ENCODE assay signal across 1 cellular context in the genomic region with DNA sequence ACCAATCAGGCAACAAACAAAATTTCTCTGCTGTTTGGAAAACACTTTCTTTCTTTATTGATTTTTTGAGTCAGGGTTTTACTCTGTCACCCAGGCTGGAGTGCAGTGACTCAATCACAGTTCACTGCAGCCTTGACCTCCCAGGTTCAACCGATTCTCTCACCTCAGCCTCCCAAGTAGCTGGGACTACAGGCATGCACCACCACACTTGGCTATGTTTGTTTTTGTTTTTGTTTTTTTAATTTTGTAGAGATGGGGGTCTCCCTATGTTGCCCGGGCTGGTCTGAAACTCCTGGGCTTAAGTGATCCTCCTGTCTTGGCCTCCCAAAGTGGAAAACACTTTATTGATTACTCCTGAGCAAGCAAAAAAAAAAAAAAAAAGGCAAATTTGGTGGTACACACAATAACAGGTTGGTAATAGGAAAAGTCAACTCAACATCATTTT.
TF ChIP-seq lines count a peak whose summit lies in the region.

No MANE protein-coding gene starts in this region.

TF ChIP-seq in HepG2, 621 proteins besides CTCF, POLR2A, EP300 and RAD21 (continued from another document and continues in another):
- TF ChIP-seq ESRRA (CRISPR knock-in tag; IDR thresholded peaks at IDR 0.05; ENCODE audit: low read depth) (0 out of 2 replicates have a peak, but pooled peaks have one; percentile 59), CEBPB (IDR thresholded peaks at IDR 0.05; ENCODE audit: borderline replicate concordance, low read depth, low read length) (peak; percentile 48; the same call in 1 of the 2 replicates), ZFP36L2 (CRISPR knock-in tag; IDR thresholded peaks at IDR 0.05) (no peak), CCAR2 (optimal IDR thresholded peaks at IDR 0.05; ENCODE audit: low read depth, low read length) (no peak), GTF3A (CRISPR knock-in tag; conservative IDR thresholded peaks at IDR 0.05) (no peak), JDP2 (CRISPR knock-in tag; IDR thresholded peaks at IDR 0.05; ENCODE audit: borderline replicate concordance) (no peak), AGO1 (IDR thresholded peaks at IDR 0.05; ENCODE audit: low read depth, low read length, poor library complexity, severe bottlenecking) (no peak), ZNF234 (CRISPR knock-in tag; conservative IDR thresholded peaks at IDR 0.05) (no peak), SMARCC2 (IDR thresholded peaks at IDR 0.05) (no peak), KAT8 (CRISPR knock-in tag; IDR thresholded peaks at IDR 0.05) (peak; percentile 68; the same call in 1 of the 2 replicates), ZNF713 (CRISPR knock-in tag; IDR thresholded peaks at IDR 0.05) (no peak), RBAK (CRISPR knock-in tag; IDR thresholded peaks at IDR 0.05) (no peak), PAF1 (CRISPR knock-in tag; IDR thresholded peaks at IDR 0.05) (no peak)
- TF ChIP-seq, protein P1, sequence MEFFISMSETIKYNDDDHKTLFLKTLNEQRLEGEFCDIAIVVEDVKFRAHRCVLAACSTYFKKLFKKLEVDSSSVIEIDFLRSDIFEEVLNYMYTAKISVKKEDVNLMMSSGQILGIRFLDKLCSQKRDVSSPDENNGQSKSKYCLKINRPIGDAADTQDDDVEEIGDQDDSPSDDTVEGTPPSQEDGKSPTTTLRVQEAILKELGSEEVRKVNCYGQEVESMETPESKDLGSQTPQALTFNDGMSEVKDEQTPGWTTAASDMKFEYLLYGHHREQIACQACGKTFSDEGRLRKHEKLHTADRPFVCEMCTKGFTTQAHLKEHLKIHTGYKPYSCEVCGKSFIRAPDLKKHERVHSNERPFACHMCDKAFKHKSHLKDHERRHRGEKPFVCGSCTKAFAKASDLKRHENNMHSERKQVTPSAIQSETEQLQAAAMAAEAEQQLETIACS (CRISPR knock-in tag; IDR thresholded peaks at IDR 0.05): no peak
- TF ChIP-seq, protein P2, sequence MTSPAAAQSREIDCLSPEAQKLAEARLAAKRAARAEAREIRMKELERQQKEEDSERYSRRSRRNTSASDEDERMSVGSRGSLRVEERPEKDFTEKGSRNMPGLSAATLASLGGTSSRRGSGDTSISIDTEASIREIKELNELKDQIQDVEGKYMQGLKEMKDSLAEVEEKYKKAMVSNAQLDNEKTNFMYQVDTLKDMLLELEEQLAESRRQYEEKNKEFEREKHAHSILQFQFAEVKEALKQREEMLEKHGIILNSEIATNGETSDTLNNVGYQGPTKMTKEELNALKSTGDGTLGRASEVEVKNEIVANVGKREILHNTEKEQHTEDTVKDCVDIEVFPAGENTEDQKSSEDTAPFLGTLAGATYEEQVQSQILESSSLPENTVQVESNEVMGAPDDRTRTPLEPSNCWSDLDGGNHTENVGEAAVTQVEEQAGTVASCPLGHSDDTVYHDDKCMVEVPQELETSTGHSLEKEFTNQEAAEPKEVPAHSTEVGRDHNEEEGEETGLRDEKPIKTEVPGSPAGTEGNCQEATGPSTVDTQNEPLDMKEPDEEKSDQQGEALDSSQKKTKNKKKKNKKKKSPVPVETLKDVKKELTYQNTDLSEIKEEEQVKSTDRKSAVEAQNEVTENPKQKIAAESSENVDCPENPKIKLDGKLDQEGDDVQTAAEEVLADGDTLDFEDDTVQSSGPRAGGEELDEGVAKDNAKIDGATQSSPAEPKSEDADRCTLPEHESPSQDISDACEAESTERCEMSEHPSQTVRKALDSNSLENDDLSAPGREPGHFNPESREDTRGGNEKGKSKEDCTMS (CRISPR knock-in tag; conservative IDR thresholded peaks at IDR 0.05): no peak
- TF ChIP-seq, protein P3, sequence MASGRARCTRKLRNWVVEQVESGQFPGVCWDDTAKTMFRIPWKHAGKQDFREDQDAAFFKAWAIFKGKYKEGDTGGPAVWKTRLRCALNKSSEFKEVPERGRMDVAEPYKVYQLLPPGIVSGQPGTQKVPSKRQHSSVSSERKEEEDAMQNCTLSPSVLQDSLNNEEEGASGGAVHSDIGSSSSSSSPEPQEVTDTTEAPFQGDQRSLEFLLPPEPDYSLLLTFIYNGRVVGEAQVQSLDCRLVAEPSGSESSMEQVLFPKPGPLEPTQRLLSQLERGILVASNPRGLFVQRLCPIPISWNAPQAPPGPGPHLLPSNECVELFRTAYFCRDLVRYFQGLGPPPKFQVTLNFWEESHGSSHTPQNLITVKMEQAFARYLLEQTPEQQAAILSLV (CRISPR knock-in tag; IDR thresholded peaks at IDR 0.05; ENCODE audit: borderline replicate concordance): 0 out of 2 replicates have a peak, but pooled peaks have one; percentile 41
- TF ChIP-seq, protein P4, sequence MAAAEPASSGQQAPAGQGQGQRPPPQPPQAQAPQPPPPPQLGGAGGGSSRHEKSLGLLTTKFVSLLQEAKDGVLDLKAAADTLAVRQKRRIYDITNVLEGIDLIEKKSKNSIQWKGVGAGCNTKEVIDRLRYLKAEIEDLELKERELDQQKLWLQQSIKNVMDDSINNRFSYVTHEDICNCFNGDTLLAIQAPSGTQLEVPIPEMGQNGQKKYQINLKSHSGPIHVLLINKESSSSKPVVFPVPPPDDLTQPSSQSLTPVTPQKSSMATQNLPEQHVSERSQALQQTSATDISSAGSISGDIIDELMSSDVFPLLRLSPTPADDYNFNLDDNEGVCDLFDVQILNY (CRISPR knock-in tag; conservative IDR thresholded peaks at IDR 0.05): no peak
- TF ChIP-seq, protein P5, sequence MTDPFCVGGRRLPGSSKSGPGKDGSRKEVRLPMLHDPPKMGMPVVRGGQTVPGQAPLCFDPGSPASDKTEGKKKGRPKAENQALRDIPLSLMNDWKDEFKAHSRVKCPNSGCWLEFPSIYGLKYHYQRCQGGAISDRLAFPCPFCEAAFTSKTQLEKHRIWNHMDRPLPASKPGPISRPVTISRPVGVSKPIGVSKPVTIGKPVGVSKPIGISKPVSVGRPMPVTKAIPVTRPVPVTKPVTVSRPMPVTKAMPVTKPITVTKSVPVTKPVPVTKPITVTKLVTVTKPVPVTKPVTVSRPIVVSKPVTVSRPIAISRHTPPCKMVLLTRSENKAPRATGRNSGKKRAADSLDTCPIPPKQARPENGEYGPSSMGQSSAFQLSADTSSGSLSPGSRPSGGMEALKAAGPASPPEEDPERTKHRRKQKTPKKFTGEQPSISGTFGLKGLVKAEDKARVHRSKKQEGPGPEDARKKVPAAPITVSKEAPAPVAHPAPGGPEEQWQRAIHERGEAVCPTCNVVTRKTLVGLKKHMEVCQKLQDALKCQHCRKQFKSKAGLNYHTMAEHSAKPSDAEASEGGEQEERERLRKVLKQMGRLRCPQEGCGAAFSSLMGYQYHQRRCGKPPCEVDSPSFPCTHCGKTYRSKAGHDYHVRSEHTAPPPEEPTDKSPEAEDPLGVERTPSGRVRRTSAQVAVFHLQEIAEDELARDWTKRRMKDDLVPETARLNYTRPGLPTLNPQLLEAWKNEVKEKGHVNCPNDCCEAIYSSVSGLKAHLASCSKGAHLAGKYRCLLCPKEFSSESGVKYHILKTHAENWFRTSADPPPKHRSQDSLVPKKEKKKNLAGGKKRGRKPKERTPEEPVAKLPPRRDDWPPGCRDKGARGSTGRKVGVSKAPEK (CRISPR knock-in tag; IDR thresholded peaks at IDR 0.05; ENCODE audit: borderline replicate concordance): no peak
- TF ChIP-seq, protein P6, sequence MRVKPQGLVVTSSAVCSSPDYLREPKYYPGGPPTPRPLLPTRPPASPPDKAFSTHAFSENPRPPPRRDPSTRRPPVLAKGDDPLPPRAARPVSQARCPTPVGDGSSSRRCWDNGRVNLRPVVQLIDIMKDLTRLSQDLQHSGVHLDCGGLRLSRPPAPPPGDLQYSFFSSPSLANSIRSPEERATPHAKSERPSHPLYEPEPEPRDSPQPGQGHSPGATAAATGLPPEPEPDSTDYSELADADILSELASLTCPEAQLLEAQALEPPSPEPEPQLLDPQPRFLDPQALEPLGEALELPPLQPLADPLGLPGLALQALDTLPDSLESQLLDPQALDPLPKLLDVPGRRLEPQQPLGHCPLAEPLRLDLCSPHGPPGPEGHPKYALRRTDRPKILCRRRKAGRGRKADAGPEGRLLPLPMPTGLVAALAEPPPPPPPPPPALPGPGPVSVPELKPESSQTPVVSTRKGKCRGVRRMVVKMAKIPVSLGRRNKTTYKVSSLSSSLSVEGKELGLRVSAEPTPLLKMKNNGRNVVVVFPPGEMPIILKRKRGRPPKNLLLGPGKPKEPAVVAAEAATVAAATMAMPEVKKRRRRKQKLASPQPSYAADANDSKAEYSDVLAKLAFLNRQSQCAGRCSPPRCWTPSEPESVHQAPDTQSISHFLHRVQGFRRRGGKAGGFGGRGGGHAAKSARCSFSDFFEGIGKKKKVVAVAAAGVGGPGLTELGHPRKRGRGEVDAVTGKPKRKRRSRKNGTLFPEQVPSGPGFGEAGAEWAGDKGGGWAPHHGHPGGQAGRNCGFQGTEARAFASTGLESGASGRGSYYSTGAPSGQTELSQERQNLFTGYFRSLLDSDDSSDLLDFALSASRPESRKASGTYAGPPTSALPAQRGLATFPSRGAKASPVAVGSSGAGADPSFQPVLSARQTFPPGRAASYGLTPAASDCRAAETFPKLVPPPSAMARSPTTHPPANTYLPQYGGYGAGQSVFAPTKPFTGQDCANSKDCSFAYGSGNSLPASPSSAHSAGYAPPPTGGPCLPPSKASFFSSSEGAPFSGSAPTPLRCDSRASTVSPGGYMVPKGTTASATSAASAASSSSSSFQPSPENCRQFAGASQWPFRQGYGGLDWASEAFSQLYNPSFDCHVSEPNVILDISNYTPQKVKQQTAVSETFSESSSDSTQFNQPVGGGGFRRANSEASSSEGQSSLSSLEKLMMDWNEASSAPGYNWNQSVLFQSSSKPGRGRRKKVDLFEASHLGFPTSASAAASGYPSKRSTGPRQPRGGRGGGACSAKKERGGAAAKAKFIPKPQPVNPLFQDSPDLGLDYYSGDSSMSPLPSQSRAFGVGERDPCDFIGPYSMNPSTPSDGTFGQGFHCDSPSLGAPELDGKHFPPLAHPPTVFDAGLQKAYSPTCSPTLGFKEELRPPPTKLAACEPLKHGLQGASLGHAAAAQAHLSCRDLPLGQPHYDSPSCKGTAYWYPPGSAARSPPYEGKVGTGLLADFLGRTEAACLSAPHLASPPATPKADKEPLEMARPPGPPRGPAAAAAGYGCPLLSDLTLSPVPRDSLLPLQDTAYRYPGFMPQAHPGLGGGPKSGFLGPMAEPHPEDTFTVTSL (CRISPR knock-in tag; IDR thresholded peaks at IDR 0.05; ENCODE audit: borderline replicate concordance): peak; percentile 89; the same call in 1 of the 2 replicates
- TF ChIP-seq, protein P7, sequence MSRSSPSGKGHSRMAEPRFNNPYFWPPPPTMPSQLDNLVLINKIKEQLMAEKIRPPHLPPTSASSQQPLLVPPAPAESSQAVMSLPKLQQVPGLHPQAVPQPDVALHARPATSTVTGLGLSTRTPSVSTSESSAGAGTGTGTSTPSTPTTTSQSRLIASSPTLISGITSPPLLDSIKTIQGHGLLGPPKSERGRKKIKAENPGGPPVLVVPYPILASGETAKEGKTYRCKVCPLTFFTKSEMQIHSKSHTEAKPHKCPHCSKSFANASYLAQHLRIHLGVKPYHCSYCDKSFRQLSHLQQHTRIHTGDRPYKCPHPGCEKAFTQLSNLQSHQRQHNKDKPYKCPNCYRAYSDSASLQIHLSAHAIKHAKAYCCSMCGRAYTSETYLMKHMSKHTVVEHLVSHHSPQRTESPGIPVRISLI (CRISPR knock-in tag; IDR thresholded peaks at IDR 0.05; ENCODE audit: borderline replicate concordance): no peak
- TF ChIP-seq, protein P8, sequence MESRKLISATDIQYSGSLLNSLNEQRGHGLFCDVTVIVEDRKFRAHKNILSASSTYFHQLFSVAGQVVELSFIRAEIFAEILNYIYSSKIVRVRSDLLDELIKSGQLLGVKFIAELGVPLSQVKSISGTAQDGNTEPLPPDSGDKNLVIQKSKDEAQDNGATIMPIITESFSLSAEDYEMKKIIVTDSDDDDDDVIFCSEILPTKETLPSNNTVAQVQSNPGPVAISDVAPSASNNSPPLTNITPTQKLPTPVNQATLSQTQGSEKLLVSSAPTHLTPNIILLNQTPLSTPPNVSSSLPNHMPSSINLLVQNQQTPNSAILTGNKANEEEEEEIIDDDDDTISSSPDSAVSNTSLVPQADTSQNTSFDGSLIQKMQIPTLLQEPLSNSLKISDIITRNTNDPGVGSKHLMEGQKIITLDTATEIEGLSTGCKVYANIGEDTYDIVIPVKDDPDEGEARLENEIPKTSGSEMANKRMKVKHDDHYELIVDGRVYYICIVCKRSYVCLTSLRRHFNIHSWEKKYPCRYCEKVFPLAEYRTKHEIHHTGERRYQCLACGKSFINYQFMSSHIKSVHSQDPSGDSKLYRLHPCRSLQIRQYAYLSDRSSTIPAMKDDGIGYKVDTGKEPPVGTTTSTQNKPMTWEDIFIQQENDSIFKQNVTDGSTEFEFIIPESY (CRISPR knock-in tag; IDR thresholded peaks at IDR 0.05): peak; percentile 74
- TF ChIP-seq, protein P9, sequence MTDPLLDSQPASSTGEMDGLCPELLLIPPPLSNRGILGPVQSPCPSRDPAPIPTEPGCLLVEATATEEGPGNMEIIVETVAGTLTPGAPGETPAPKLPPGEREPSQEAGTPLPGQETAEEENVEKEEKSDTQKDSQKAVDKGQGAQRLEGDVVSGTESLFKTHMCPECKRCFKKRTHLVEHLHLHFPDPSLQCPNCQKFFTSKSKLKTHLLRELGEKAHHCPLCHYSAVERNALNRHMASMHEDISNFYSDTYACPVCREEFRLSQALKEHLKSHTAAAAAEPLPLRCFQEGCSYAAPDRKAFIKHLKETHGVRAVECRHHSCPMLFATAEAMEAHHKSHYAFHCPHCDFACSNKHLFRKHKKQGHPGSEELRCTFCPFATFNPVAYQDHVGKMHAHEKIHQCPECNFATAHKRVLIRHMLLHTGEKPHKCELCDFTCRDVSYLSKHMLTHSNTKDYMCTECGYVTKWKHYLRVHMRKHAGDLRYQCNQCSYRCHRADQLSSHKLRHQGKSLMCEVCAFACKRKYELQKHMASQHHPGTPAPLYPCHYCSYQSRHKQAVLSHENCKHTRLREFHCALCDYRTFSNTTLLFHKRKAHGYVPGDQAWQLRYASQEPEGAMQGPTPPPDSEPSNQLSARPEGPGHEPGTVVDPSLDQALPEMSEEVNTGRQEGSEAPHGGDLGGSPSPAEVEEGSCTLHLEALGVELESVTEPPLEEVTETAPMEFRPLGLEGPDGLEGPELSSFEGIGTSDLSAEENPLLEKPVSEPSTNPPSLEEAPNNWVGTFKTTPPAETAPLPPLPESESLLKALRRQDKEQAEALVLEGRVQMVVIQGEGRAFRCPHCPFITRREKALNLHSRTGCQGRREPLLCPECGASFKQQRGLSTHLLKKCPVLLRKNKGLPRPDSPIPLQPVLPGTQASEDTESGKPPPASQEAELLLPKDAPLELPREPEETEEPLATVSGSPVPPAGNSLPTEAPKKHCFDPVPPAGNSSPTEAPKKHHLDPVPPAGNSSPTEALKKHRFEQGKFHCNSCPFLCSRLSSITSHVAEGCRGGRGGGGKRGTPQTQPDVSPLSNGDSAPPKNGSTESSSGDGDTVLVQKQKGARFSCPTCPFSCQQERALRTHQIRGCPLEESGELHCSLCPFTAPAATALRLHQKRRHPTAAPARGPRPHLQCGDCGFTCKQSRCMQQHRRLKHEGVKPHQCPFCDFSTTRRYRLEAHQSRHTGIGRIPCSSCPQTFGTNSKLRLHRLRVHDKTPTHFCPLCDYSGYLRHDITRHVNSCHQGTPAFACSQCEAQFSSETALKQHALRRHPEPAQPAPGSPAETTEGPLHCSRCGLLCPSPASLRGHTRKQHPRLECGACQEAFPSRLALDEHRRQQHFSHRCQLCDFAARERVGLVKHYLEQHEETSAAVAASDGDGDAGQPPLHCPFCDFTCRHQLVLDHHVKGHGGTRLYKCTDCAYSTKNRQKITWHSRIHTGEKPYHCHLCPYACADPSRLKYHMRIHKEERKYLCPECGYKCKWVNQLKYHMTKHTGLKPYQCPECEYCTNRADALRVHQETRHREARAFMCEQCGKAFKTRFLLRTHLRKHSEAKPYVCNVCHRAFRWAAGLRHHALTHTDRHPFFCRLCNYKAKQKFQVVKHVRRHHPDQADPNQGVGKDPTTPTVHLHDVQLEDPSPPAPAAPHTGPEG (CRISPR knock-in tag; IDR thresholded peaks at IDR 0.05): 0 out of 2 replicates have a peak, but pooled peaks have one; percentile 9
